ENCODE assay signal across 21 cellular contexts in genomic region chr14:69326611-69327010, GRCh38.
"Had no signal": no experiment of that assay in that cellular context is flagged by ENCODE, and none has a peak within 500 bp of the region (broad histone marks: within the 10 kb centered on the region; RNA-seq: fewer than 3 reads in every experiment).

No MANE protein-coding gene starts in this region.

- H3K36me3 ChIP-seq: adrenal gland, gastrocnemius medialis had no signal

- H3K27me3 ChIP-seq: adrenal gland, dorsolateral prefrontal cortex, esophagus muscularis mucosa, gastrocnemius medialis had no signal

- H3K36me3 Mint-ChIP-seq: activated CD8-positive, alpha-beta memory T cell treated with anti-CD3 and anti-CD28 coated beads, Interleukin-2, amount 10 ng/mL, durations not matched to agents 7 days and 5 days had no signal

- H3K4me3 ChIP-seq: adrenal gland, dorsolateral prefrontal cortex, esophagus muscularis mucosa, gastrocnemius medialis had no signal

- H3K9me3 ChIP-seq: adrenal gland, esophagus muscularis mucosa, gastrocnemius medialis had no signal

- ATAC-seq: activated CD4-positive, alpha-beta T cell treated with anti-CD3 and anti-CD28 coated beads for 36 hours; activated CD8-positive, alpha-beta memory T cell treated with anti-CD3 and anti-CD28 coated beads, Interleukin-2, amount 10 ng/mL, durations not matched to agents 7 days and 5 days; activated CD8-positive, alpha-beta T cell treated with anti-CD3 and anti-CD28 coated beads for 36 hours; effector memory CD8-positive, alpha-beta T cell; gastrocnemius medialis; left ventricle myocardium superior; sciatic nerve had no signal

- H3K9me3 Mint-ChIP-seq: activated B cell treated with CpG ODN at 0.5 μM for 24 hours; activated CD8-positive, alpha-beta T cell treated with anti-CD3 and anti-CD28 coated beads for 36 hours; central memory CD8-positive, alpha-beta T cell; effector memory CD8-positive, alpha-beta T cell; T-helper 1 cell treated with Interleukin-12 subunit alpha and Interleukin-12 subunit beta and Interleukin-4 antibody, amounts not matched to agents 30 μg/mL and 1 μg/mL, for 36 hours had no signal

- DNase-seq: activated B cell treated with CpG ODN at 0.5 μM for 24 hours; activated CD4-positive, alpha-beta T cell treated with anti-CD3 and anti-CD28 coated beads for 36 hours; activated CD8-positive, alpha-beta memory T cell treated with anti-CD3 and anti-CD28 coated beads, Interleukin-2, amount 10 ng/mL, durations not matched to agents 7 days and 5 days; activated CD8-positive, alpha-beta T cell treated with anti-CD3 and anti-CD28 coated beads for 36 hours; activated naive CD4-positive, alpha-beta T cell treated with anti-CD3 and anti-CD28 coated beads, Interleukin-2, amount 50 U/mL, for 16 hours; activated T-cell treated with anti-CD3 and anti-CD28 coated beads, Interleukin-2, amount 50 U/mL, for 1 hour; adrenal gland; effector memory CD8-positive, alpha-beta T cell; gastrocnemius medialis; hippocampal formation; left ventricle myocardium superior; mammary epithelial cell; occipital lobe; stimulated activated CD4-positive, alpha-beta T cell treated with anti-CD3 and anti-CD28 coated beads, Interleukin-4, amount 100 ng/mL, for 1 hour; stimulated activated naive CD4-positive, alpha-beta T cell; T1000 had no signal

- H3K4me1 Mint-ChIP-seq: activated B cell treated with CpG ODN at 0.5 μM for 24 hours; activated CD4-positive, alpha-beta T cell treated with anti-CD3 and anti-CD28 coated beads for 36 hours; activated CD8-positive, alpha-beta memory T cell treated with anti-CD3 and anti-CD28 coated beads, Interleukin-2, amount 10 ng/mL, durations not matched to agents 7 days and 5 days; central memory CD8-positive, alpha-beta T cell had no signal

- H3K27ac Mint-ChIP-seq: activated B cell treated with CpG ODN at 0.5 μM for 24 hours; activated CD4-positive, alpha-beta T cell treated with anti-CD3 and anti-CD28 coated beads for 36 hours; activated CD8-positive, alpha-beta memory T cell treated with anti-CD3 and anti-CD28 coated beads, Interleukin-2, amount 10 ng/mL, durations not matched to agents 7 days and 5 days; activated CD8-positive, alpha-beta T cell treated with anti-CD3 and anti-CD28 coated beads for 36 hours; effector memory CD8-positive, alpha-beta T cell; T-helper 1 cell treated with Interleukin-12 subunit alpha and Interleukin-12 subunit beta and Interleukin-4 antibody, amounts not matched to agents 30 μg/mL and 1 μg/mL, for 36 hours had no signal

- H3K27me3 Mint-ChIP-seq: activated CD4-positive, alpha-beta T cell treated with anti-CD3 and anti-CD28 coated beads for 36 hours; activated CD8-positive, alpha-beta T cell treated with anti-CD3 and anti-CD28 coated beads for 36 hours had no signal

- H3K4me3 Mint-ChIP-seq: activated B cell treated with CpG ODN at 0.5 μM for 24 hours; activated CD4-positive, alpha-beta T cell treated with anti-CD3 and anti-CD28 coated beads for 36 hours; activated CD8-positive, alpha-beta memory T cell treated with anti-CD3 and anti-CD28 coated beads, Interleukin-2, amount 10 ng/mL, durations not matched to agents 7 days and 5 days; activated CD8-positive, alpha-beta T cell treated with anti-CD3 and anti-CD28 coated beads for 36 hours; central memory CD8-positive, alpha-beta T cell; effector memory CD8-positive, alpha-beta T cell; T-helper 1 cell treated with Interleukin-12 subunit alpha and Interleukin-12 subunit beta and Interleukin-4 antibody, amounts not matched to agents 30 μg/mL and 1 μg/mL, for 36 hours had no signal

- H3K4me1 ChIP-seq: adrenal gland, esophagus muscularis mucosa, gastrocnemius medialis had no signal

- H3K27ac ChIP-seq: adrenal gland, dorsolateral prefrontal cortex, esophagus muscularis mucosa, gastrocnemius medialis had no signal
